In the genomic region with DNA sequence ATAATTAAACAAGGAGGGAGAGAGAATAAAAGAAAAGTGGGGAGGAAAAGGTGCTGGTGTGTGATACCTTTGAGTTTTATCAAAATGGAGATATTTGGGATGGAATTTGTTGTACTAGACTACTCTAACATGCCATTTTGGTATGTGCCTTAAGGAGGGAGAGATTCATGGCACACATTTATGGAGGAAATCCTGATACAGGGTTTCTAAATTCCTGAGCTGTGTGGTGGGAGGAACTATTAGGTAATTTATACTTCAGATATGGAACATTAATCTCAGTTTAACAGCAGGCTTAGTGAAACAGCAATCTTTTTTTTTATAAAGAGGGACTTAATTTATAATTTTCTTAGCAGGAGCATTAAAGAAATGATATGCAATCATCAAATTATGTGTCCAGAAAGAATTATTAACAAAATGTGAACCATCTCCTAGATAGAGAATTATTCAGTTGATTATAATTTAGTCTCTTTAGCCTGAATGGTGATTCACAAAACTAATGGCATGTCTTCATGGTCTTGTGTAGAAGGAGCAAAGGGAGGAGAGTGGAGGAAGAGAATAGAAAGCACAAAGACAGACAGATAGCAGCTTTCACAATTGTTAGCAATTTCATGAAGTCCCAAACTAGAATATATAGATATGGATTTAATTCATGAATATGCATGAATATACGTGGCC, we compare ENCODE assay signal across 19 cellular contexts.
A peak's percentile ranks its signal among the peaks of the same experiment; 100 is the strongest.
DNase-seq lines count a peak whose midpoint lies in the region; ATAC-seq and TF ChIP-seq lines count a peak whose summit lies in the region.
"Had no signal": no experiment of that assay in that cellular context is flagged by ENCODE, and none has a peak within 500 bp of the region (broad histone marks: within the 10 kb centered on the region; RNA-seq: fewer than 3 reads in every experiment).

No MANE protein-coding gene starts in this region.

- no peak overlapping the region for H3K4me3 Mint-ChIP-seq in mesothelial cell of epicardium
- H3K4me3 Mint-ChIP-seq in stimulated activated memory B cell treated with anti-CD40 and anti-IgM and Interleukin-4, amounts not matched to agents 10 μg/mL and 1 μg/mL and 100 μg/mL, for 72 hours: no peak overlapping the region
- H3K4me3 Mint-ChIP-seq: CD4-positive, alpha-beta memory T cell had no signal

- H3K27ac ChIP-seq in Peyer's patch: no peak overlapping the region
- H3K27ac ChIP-seq: A549, GM23248 had no signal

- TF ChIP-seq CTCF in fibroblast of pulmonary artery (IDR thresholded peaks at IDR 0.05; ENCODE audit: low read length, missing control alignments): no peak
- no peak for TF ChIP-seq CTCF in mesothelial cell of epicardium (IDR thresholded peaks at IDR 0.05; ENCODE audit: unreplicated experiment)
- no peak for TF ChIP-seq CTCF in Peyer's patch (IDR thresholded peaks at IDR 0.05)

- H3K27me3 Mint-ChIP-seq in mesothelial cell of epicardium (ENCODE audit: low read depth): peaks cover 41% of the 10 kb centered on the region
- peaks cover 19% of the 10 kb centered on the region for H3K27me3 Mint-ChIP-seq in stimulated activated memory B cell treated with anti-CD40 and anti-IgM and Interleukin-4, amounts not matched to agents 10 μg/mL and 1 μg/mL and 100 μg/mL, for 72 hours

- no peaks in the 10 kb centered on the region for H3K9me3 ChIP-seq in Peyer's patch
- H3K9me3 ChIP-seq: A549 had no signal

- no peaks in the 10 kb centered on the region for H3K36me3 ChIP-seq in Peyer's patch

- no peaks in the 10 kb centered on the region for H3K9me3 Mint-ChIP-seq in mesothelial cell of epicardium
- H3K9me3 Mint-ChIP-seq in stimulated activated memory B cell treated with anti-CD40 and anti-IgM and Interleukin-4, amounts not matched to agents 10 μg/mL and 1 μg/mL and 100 μg/mL, for 72 hours: no peaks in the 10 kb centered on the region

- DNase-seq in NCI-H226 (peak; percentile 44), fibroblast of pulmonary artery (ENCODE audit: low read depth) (peak; percentile 15), mesothelial cell of epicardium (ENCODE audit: low spot score in 2 of 2, unreplicated experiment in 2 of 2) (no peak), Peyer's patch (no peak)
- no peak for DNase-seq in effector CD4-positive, alpha-beta T cell
- DNase-seq: 8988T; ACHN; C1 segment of cervical spinal cord; Calu3; CD4-positive, alpha-beta memory T cell; COR-L47; DMS153; DND-41; GM23248; H7 had no signal

- H3K27me3 ChIP-seq in Peyer's patch: no peaks in the 10 kb centered on the region

- H3K4me1 ChIP-seq in Peyer's patch: no peaks in the 10 kb centered on the region
- H3K4me1 ChIP-seq: A549 had no signal

- H3K36me3 Mint-ChIP-seq in mesothelial cell of epicardium: no peaks in the 10 kb centered on the region
- no peaks in the 10 kb centered on the region for H3K36me3 Mint-ChIP-seq in stimulated activated memory B cell treated with anti-CD40 and anti-IgM and Interleukin-4, amounts not matched to agents 10 μg/mL and 1 μg/mL and 100 μg/mL, for 72 hours
- H3K36me3 Mint-ChIP-seq: CD4-positive, alpha-beta memory T cell had no signal

- ATAC-seq in stimulated activated memory B cell treated with anti-CD40 and anti-IgM and Interleukin-4, amounts not matched to agents 10 μg/mL and 1 μg/mL and 100 μg/mL, for 72 hours: no peak
- no peak for ATAC-seq in GM18520 (IDR thresholded peaks at IDR 0.05; ENCODE audit: unreplicated experiment)
- ATAC-seq: A549, HCT116 had no signal

- no peak for TF ChIP-seq POLR2A in Peyer's patch (IDR thresholded peaks at IDR 0.05)

- H3K4me3 ChIP-seq in fibroblast of pulmonary artery (replicated peaks; ENCODE audit: low read depth, low read length) (no peak overlapping the region), Peyer's patch (no peak overlapping the region)
- H3K4me3 ChIP-seq: A549, GM23248 had no signal

- H3K4me1 Mint-ChIP-seq in mesothelial cell of epicardium: peaks cover 7% of the 10 kb centered on the region
- peaks cover 8% of the 10 kb centered on the region for H3K4me1 Mint-ChIP-seq in stimulated activated memory B cell treated with anti-CD40 and anti-IgM and Interleukin-4, amounts not matched to agents 10 μg/mL and 1 μg/mL and 100 μg/mL, for 72 hours
- H3K4me1 Mint-ChIP-seq: CD4-positive, alpha-beta memory T cell had no signal

- peak overlapping the region; percentile 10 for H3K27ac Mint-ChIP-seq in mesothelial cell of epicardium
- H3K27ac Mint-ChIP-seq in stimulated activated memory B cell treated with anti-CD40 and anti-IgM and Interleukin-4, amounts not matched to agents 10 μg/mL and 1 μg/mL and 100 μg/mL, for 72 hours: peak overlapping the region; percentile 5
- H3K27ac Mint-ChIP-seq: CD4-positive, alpha-beta memory T cell had no signal

Comparison
In these comparisons a context has a peak if more than half of its experiments do, and no peak if none do; other contexts are left out.
1. DNase-seq: peak in NCI-H226 (single experiment) and fibroblast of pulmonary artery (single experiment); none in mesothelial cell of epicardium (0 of 2), effector CD4-positive, alpha-beta T cell (single experiment) and Peyer's patch (0 of 3).